Comparison of ENCODE assay signal across 9 cellular contexts in the genomic region with DNA sequence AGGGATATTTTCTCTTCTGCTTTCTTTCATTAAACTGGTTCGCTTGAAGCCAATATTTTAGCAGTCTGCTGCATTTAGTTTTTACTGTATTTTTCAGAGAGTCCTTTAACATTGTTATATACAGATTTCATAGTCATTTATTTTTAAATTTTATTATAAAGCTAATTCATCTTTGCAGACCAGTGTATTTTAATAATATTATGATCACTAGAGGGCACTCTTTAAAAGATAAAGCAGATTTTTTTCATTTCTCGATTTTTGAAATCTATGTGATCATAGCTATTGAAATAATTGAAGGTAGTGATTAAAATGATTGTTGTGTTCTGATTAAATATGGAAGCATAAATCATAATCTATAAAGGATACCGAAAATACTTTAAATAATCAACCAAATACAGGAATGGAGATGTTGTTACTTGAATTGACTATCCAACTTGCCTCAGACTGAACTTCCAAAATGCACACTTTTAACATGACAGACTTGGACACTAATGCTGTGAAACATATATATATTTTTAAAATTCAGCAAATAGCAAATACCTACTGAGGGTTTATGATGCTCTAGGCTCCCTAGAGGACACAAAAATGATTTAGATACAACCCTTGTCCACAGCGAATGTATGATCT. TPM values are rescaled to one million over a fixed set of nuclear protein-coding genes. Genes with fewer than 3 reads are reported as not detected.
A peak's percentile ranks its signal among the peaks of the same experiment; 100 is the strongest.
DNase-seq lines count a peak whose midpoint lies in the region; ATAC-seq and TF ChIP-seq lines count a peak whose summit lies in the region.
"Had no signal": no experiment of that assay in that cellular context is flagged by ENCODE, and none has a peak within 500 bp of the region (broad histone marks: within the 10 kb centered on the region; RNA-seq: fewer than 3 reads in every experiment).

No MANE protein-coding gene starts in this region.

- CTCF ChIA-PET in CD4-positive, alpha-beta T cell (lab: Charles Lee): interaction anchor here (0.6 to 1.4 kb wide), 11 partner anchors 17 to 785 kb away, joined by 3 to 10 read pairs (median 3); no protein-coding TSS in a partner anchor

- peaks cover 3% of the 10 kb centered on the region for H3K4me1 Mint-ChIP-seq in CD4-positive, alpha-beta T cell (ENCODE audit: low read depth)

- no peaks in the 10 kb centered on the region for H3K9me3 Mint-ChIP-seq in CD4-positive, alpha-beta T cell
- H3K9me3 Mint-ChIP-seq: central memory CD8-positive, alpha-beta T cell had no signal

- no peak overlapping the region for H3K4me2 ChIP-seq in KMS-11

- H3K79me2 ChIP-seq in KMS-11 (ENCODE audit: insufficient read depth, low read depth): no peaks in the 10 kb centered on the region; the same call in 1 of the 2 replicates

- intact Hi-C loops in CD4-positive, alpha-beta T cell (cut with DNase I, micrococcal nuclease): loop anchor here in 1 of 2 experiments (2.0 kb wide), 1 partner anchor 24 kb away; no protein-coding TSS in a partner anchor
- intact Hi-C loops in thyroid gland (cut with DNase I): loop anchor here (5.0 to 10.0 kb wide), 2 partner anchors 54 to 129 kb away; no protein-coding TSS in a partner anchor

- H2AFZ ChIP-seq in KMS-11 (ENCODE audit: low read depth): no peak overlapping the region

- H3K36me3 ChIP-seq in KMS-11 (ENCODE audit: insufficient read depth) (no peaks in the 10 kb centered on the region), thyroid gland (no peaks in the 10 kb centered on the region)

- ATAC-seq in CD4-positive, alpha-beta T cell (ENCODE audit: poor library complexity): no peak

- TF ChIP-seq CTCF in CD4-positive, alpha-beta T cell (IDR thresholded peaks at IDR 0.05): peak; percentile 76
- TF ChIP-seq CTCF in KMS-11 (conservative IDR thresholded peaks at IDR 0.05; ENCODE audit: low read depth, low read length) (peak; percentile 71), VCaP (conservative IDR thresholded peaks at IDR 0.05) (peak; percentile 72), thyroid gland (IDR thresholded peaks at IDR 0.05) (peak in 3 of 6 experiments; percentile 37 to 54 (median 45))

- no peak for DNase-seq in CD4-positive, alpha-beta T cell
- DNase-seq in myocyte (ENCODE audit: low read depth) (peak; percentile 28), thyroid gland (no peak), GM19238 (ENCODE audit: insufficient read length, low spot score) (no peak), activated gamma-delta T cell treated with Interleukin-2 at 50 U/mL for 16 hours (no peak)
- DNase-seq in activated CD4-positive, alpha-beta T cell treated with anti-CD3 and anti-CD28 coated beads, Interleukin-2, amount 50 U/mL, for 4 hours: no peak

- H3K27ac ChIP-seq in CD4-positive, alpha-beta T cell (ENCODE audit: low read depth, low read length): no peak overlapping the region
- H3K27ac ChIP-seq in KMS-11: no peak overlapping the region
- H3K27ac ChIP-seq in VCaP: peak overlapping the region; percentile 6; the same call in 1 of the 2 replicates
- no peak overlapping the region for H3K27ac ChIP-seq in thyroid gland

- H3K27me3 ChIP-seq in CD4-positive, alpha-beta T cell (ENCODE audit: control insufficient read depth, insufficient read depth, low read length): no peaks in the 10 kb centered on the region
- H3K27me3 ChIP-seq in KMS-11 (ENCODE audit: insufficient read depth, low read depth) (no peaks in the 10 kb centered on the region), thyroid gland (no peaks in the 10 kb centered on the region)

- 67 to 70% methylated on average over 4 of the region's 4 CpGs for WGBS in thyroid gland, 2 donors

- H3K36me3 Mint-ChIP-seq in CD4-positive, alpha-beta T cell (ENCODE audit: low read depth): no peaks in the 10 kb centered on the region

- no peak overlapping the region for H3K4me3 Mint-ChIP-seq in CD4-positive, alpha-beta T cell
- H3K4me3 Mint-ChIP-seq: central memory CD8-positive, alpha-beta T cell had no signal

- POLR2A ChIA-PET in CD4-positive, alpha-beta T cell (lab: Charles Lee): interaction anchor here (0.7 to 1.4 kb wide), 4 partner anchors 19 to 139 kb away, joined by 3 to 6 read pairs (median 4); a partner anchor contains a TSS

- no peaks in the 10 kb centered on the region for H3K27me3 Mint-ChIP-seq in CD4-positive, alpha-beta T cell
- H3K27me3 Mint-ChIP-seq: central memory CD8-positive, alpha-beta T cell had no signal

- H3K4me3 ChIP-seq in KMS-11 (IDR thresholded peaks at IDR 0.05; ENCODE audit: insufficient read depth, low read depth, low read length) (no peak overlapping the region), thyroid gland (replicated peaks in 1 of 3) (no peak overlapping the region)

- no peak overlapping the region for H3K27ac Mint-ChIP-seq in CD4-positive, alpha-beta T cell

- H4K20me1 ChIP-seq in KMS-11 (ENCODE audit: insufficient read depth): no peaks in the 10 kb centered on the region

- H3K4me1 ChIP-seq in KMS-11 (ENCODE audit: low read depth, poor library complexity, severe bottlenecking) (peaks cover 3% of the 10 kb centered on the region), thyroid gland (peaks cover 0 to 7% of the 10 kb centered on the region in 2 donors)

- no peak overlapping the region for H3K9ac ChIP-seq in KMS-11

- H3K9me3 ChIP-seq in CD4-positive, alpha-beta T cell (ENCODE audit: control insufficient read depth, low read length): no peaks in the 10 kb centered on the region
- no peaks in the 10 kb centered on the region for H3K9me3 ChIP-seq in thyroid gland

- no peak for TF ChIP-seq POLR2A in thyroid gland (IDR thresholded peaks at IDR 0.05)

RNA-seq across cellular contexts. Expression of a gene that starts 35.2 kb away (rescaled TPM):
- 1 to 10 TPM; 4.9 to 5.4 TPM for total RNA-seq in CD4-positive, alpha-beta T cell
- total RNA-seq in myocyte: 17.4 and 26.2 TPM in 2 replicates
- polyA plus RNA-seq in myocyte (2012): 17.3 TPM
- 10 to 100 TPM; 62.8 to 75.1 (median 66.7) TPM for total RNA-seq in thyroid gland
